Comparison of ENCODE assay signal across 8 cellular contexts in the genomic region with DNA sequence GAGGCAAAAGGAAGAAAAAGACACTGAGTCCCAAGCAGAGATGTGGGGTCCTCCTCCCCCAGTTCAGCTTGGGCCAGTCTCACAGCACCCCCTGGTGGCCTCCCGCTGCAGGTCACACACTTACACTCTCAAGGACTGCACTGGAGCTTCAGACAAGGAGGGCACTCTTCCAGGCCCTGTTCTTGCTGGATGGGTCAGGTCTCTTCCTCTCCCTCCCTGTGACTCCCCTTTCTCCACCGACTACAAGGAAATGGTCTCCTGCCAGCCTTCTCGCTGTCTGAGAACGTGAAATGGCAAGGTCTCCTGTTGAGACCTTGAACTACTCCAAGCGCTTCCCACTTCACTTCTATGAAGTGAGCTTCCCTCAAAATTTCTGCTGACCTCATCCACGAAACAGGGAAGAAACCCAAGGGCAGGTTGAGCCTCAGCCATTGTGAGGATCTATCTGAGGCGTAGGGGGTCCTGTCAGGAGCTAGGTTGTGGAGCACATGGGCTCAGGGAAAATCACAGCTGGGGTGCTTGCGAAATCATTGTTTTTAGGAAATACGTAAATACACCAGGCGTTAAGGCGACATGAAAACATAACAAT. TPM values are rescaled to one million over a fixed set of nuclear protein-coding genes. Genes with fewer than 3 reads are reported as not detected.
DNase-seq lines count a peak whose midpoint lies in the region; ATAC-seq and TF ChIP-seq lines count a peak whose summit lies in the region.

No MANE protein-coding gene starts in this region.

- peaks cover 40% of the 10 kb centered on the region for H3K27me3 Mint-ChIP-seq in Calu3 (ENCODE audit: unreplicated experiment)

- BruUV-seq in Calu3 (replicated peaks; lab: Mats Ljungman, UMichigan), result no TSS peak

- H3K9me3 ChIP-seq in Karpas-422 (ENCODE audit: low read length), result no peaks in the 10 kb centered on the region; the same call in 1 of the 2 replicates

- DNase-seq in Calu3, result peak; percentile 80
- DNase-seq in Karpas-422, result peak; percentile 93
- peak; percentile 36 for DNase-seq in SW480 (ENCODE audit: low spot score)
- peak; percentile 15 for DNase-seq in amniotic stem cell (lab: John Stamatoyannopoulos, UW)
- peak; percentile 71 for DNase-seq in hepatic stellate cell (ENCODE audit: low spot score)
- DNase-seq in skeletal muscle cell (ENCODE audit: low read depth), result peak; percentile 4

- H3K4me1 ChIP-seq in Karpas-422 (ENCODE audit: low read length), result peaks cover 65% of the 10 kb centered on the region

- H3K9ac ChIP-seq in Karpas-422 (ENCODE audit: low read length), result peak overlapping the region; percentile 64

- no peaks in the 10 kb centered on the region for H3K79me2 ChIP-seq in Karpas-422 (ENCODE audit: low read length)

- intact Hi-C loops in Calu3 (cut with micrococcal nuclease; ENCODE audit: unreplicated experiment), result loop anchor here (1.0 kb wide), 1 partner anchor 49 kb away; no protein-coding TSS in a partner anchor

- H3K27me3 ChIP-seq in Karpas-422 (ENCODE audit: low read length), result no peaks in the 10 kb centered on the region

- H3K9me3 Mint-ChIP-seq in Calu3 (ENCODE audit: low read depth, unreplicated experiment), result no peaks in the 10 kb centered on the region

- CTCF ChIA-PET in Calu3 (lab: Charles Lee), result interaction anchor here (0.6 to 1.2 kb wide), 4 partner anchors 49 to 203 kb away, joined by 3 to 5 read pairs (median 4); no protein-coding TSS in a partner anchor

- no peaks in the 10 kb centered on the region for H3K9me2 ChIP-seq in Karpas-422 (replicated peaks; ENCODE audit: insufficient read depth, low read length)

- no peak for ATAC-seq in HG03135 (IDR thresholded peaks at IDR 0.05; ENCODE audit: unreplicated experiment)
- ATAC-seq in HG03280 (IDR thresholded peaks at IDR 0.05; ENCODE audit: unreplicated experiment), result no peak

- peak overlapping the region; percentile 99 for H3K27ac ChIP-seq in Karpas-422 (ENCODE audit: low read length)

- no peak overlapping the region for H3K4me2 ChIP-seq in Karpas-422 (ENCODE audit: low read depth, low read length, poor library complexity, severe bottlenecking)

- H3K4me3 ChIP-seq in Karpas-422 (ENCODE audit: low read length) (no peak overlapping the region), skeletal muscle cell (ENCODE audit: low read depth, low read length) (no peak overlapping the region)

- TF ChIP-seq CTCF in Calu3 (IDR thresholded peaks at IDR 0.05; ENCODE audit: unreplicated experiment), result peak; percentile 90

- no peaks in the 10 kb centered on the region for H3K36me3 Mint-ChIP-seq in Calu3 (ENCODE audit: insufficient read depth, unreplicated experiment)

- no peaks in the 10 kb centered on the region for H3K4me1 Mint-ChIP-seq in Calu3 (ENCODE audit: low read depth, unreplicated experiment)

- no peak overlapping the region for H3K4me3 Mint-ChIP-seq in Calu3 (ENCODE audit: low read depth, unreplicated experiment)

- H3K36me3 ChIP-seq in Karpas-422 (ENCODE audit: insufficient read depth, low read length), result no peaks in the 10 kb centered on the region

- H3K27ac Mint-ChIP-seq in Calu3 (ENCODE audit: unreplicated experiment), result no peak overlapping the region

- no peaks in the 10 kb centered on the region for H4K20me1 ChIP-seq in Karpas-422 (ENCODE audit: insufficient read depth, low read depth, low read length)

- peak overlapping the region; percentile 76 for H2AFZ ChIP-seq in Karpas-422 (ENCODE audit: low read length)

RNA-seq across cellular contexts. Expression of gene IGLL1, which starts 11.2 kb away (rescaled TPM):
- not detected in 2 replicates for total RNA-seq in Calu3 (2022)
- 100 and 171 TPM in 2 replicates for total RNA-seq in Karpas-422 (2014; rRNA removed; shearing (Covaris generic); ENCODE audit: low replicate concordance)

RNA-seq across cellular contexts. Expression of gene DRICH1, which starts 40.8 kb away (rescaled TPM):
- 1.1 and 1.9 TPM in 2 replicates for total RNA-seq in Calu3 (2022)
- 1.2 TPM in 1 of 2 replicates, not detected in the other for total RNA-seq in Karpas-422 (2014; rRNA removed; shearing (Covaris generic); ENCODE audit: low replicate concordance)

Comparison
In these comparisons a context has a peak if more than half of its experiments do, and no peak if none do; other contexts are left out.
1. DNase-seq: peak in every context shown above with its lines; median percentile 93 in Karpas-422; 80 in Calu3; 71 in hepatic stellate cell; 36 in SW480; 15 in amniotic stem cell; 4 in skeletal muscle cell.
2. RNA of gene IGLL1, which starts 11.2 kb away (total RNA-seq): 100 to 171 TPM in Karpas-422; not detected in Calu3; every median in the first group is over 100 times any median in the second.